8 cellular contexts compared by ENCODE assay signal in genomic region chr17:50397919-50398285, GRCh38. TPM values are rescaled to one million over a fixed set of nuclear protein-coding genes. Genes with fewer than 3 reads are reported as not detected.
DNase-seq lines count a peak whose midpoint lies in the region; ATAC-seq and TF ChIP-seq lines count a peak whose summit lies in the region.

No MANE protein-coding gene starts in this region.

- ATAC-seq in GM23338 (peak; percentile 54), sciatic nerve (peak; percentile 4)

- BruUV-seq in OCI-LY7 (replicated peaks; lab: Mats Ljungman, UMichigan), result no TSS peak

- H3K9me2 ChIP-seq in GM23338 (ENCODE audit: insufficient read depth), result no peaks in the 10 kb centered on the region
- H3K9me2 ChIP-seq in OCI-LY7 (ENCODE audit: insufficient read depth, low read length), result no peaks in the 10 kb centered on the region

- intact Hi-C loops in OCI-LY7 (cut with micrococcal nuclease; ENCODE audit: unreplicated experiment), result loop anchor here (1.0 to 2.0 kb wide), 2 partner anchors 26 to 81 kb away; partner anchors contain the start of gene RSAD1
- intact Hi-C loops in esophagus muscularis mucosa (cut with DNase I), result no loop called here
- intact Hi-C loops in sciatic nerve (cut with DNase I), result no loop called here

- peaks cover 16% of the 10 kb centered on the region; the same call in 1 of the 3 replicates for H3K9me3 Mint-ChIP-seq in GM23338

- no peak overlapping the region for H3K27ac Mint-ChIP-seq in GM23338

- POLR2A ChIA-PET in OCI-LY7 (lab: Charles Lee), result interaction anchor here (0.6 to 3.6 kb wide), 7 partner anchors 24 to 959 kb away, joined by 3 to 33 read pairs (median 6); partner anchors contain the start of genes ACSF2, EME1 and MRPL27

- no peaks in the 10 kb centered on the region for H3F3A ChIP-seq in GM23338 (replicated peaks; ENCODE audit: low read depth)

- H3K4me3 ChIP-seq in GM23338 (peak overlapping the region; percentile 98), OCI-LY7 (ENCODE audit: low read depth, low read length, poor library complexity, severe bottlenecking) (peak overlapping the region; percentile 84), esophagus muscularis mucosa (peak overlapping the region; percentile 81 to 87 (median 84))

- H4K20me1 ChIP-seq in GM23338 (replicated peaks; ENCODE audit: insufficient read depth) (peaks cover 27% of the 10 kb centered on the region), OCI-LY7 (ENCODE audit: insufficient read depth, low read length) (peaks cover 14% of the 10 kb centered on the region; the same call in 1 of the 2 replicates)

- TF ChIP-seq CTCF in GM23338 (conservative IDR thresholded peaks at IDR 0.05; ENCODE audit: low read depth in 2 of 2) (no peak), OCI-LY7 (conservative IDR thresholded peaks at IDR 0.05; ENCODE audit: low read length) (no peak), esophagus muscularis mucosa (IDR thresholded peaks at IDR 0.05) (no peak)

- TF ChIP-seq EP300 in esophagus muscularis mucosa (IDR thresholded peaks at IDR 0.05), result no peak

- peaks cover 14% of the 10 kb centered on the region for H3K36me3 ChIP-seq in GM23338 (ENCODE audit: insufficient read depth)
- peaks cover 26% of the 10 kb centered on the region for H3K36me3 ChIP-seq in OCI-LY7 (ENCODE audit: insufficient read depth, low read length)
- peaks cover 16 to 26% (median 22%) of the 10 kb centered on the region in 4 donors for H3K36me3 ChIP-seq in esophagus muscularis mucosa

- H3K4me1 ChIP-seq in GM23338 (ENCODE audit: insufficient read depth) (peaks cover 5% of the 10 kb centered on the region), OCI-LY7 (ENCODE audit: insufficient read depth, low read length, poor library complexity, severe bottlenecking) (peaks cover 18% of the 10 kb centered on the region), esophagus muscularis mucosa (peaks cover 19 to 36% (median 30%) of the 10 kb centered on the region in 4 donors)

- H3K4me2 ChIP-seq in GM23338 (peak overlapping the region; percentile 79), OCI-LY7 (ENCODE audit: low read length) (peak overlapping the region; percentile 63)

- H3K9me3 ChIP-seq in OCI-LY7 (ENCODE audit: low read length), result no peaks in the 10 kb centered on the region
- H3K9me3 ChIP-seq in esophagus muscularis mucosa, result no peaks in the 10 kb centered on the region

- DNase-seq in GM23338 (ENCODE audit: low spot score), result peak; percentile 46
- DNase-seq in OCI-LY7 (ENCODE audit: low spot score), result no peak
- no peak for DNase-seq in esophagus muscularis mucosa (ENCODE audit: extremely low spot score)
- no peak for DNase-seq in sciatic nerve (ENCODE audit: low spot score)
- DNase-seq in stimulated activated CD4-positive, alpha-beta T cell treated with anti-CD3 and anti-CD28 coated beads, Interleukin-4, amount 100 ng/mL, for 24 hours, result no peak
- no peak for DNase-seq in stimulated activated CD4-positive, alpha-beta T cell treated with anti-CD3 and anti-CD28 coated beads, Interleukin-1b, Interleukin-23, amount 100 ng/mL, for 48 hours
- DNase-seq in stimulated activated CD4-positive, alpha-beta T cell treated with anti-CD3 and anti-CD28 coated beads, Interleukin-15, amount 100 ng/mL, for 24 hours, result no peak
- no peak for DNase-seq in effector CD8-positive, alpha-beta T cell (lab: John Stamatoyannopoulos, UW)

- CTCF ChIA-PET in OCI-LY7 (lab: Charles Lee; ENCODE audit: unreplicated experiment), result interaction anchor here (0.6 to 1.8 kb wide), 8 partner anchors 23 to 86 kb away, joined by 3 to 7 read pairs (median 4); partner anchors contain the start of genes EME1 and RSAD1

- 53% methylated on average over 9 of the region's 9 CpGs for WGBS in esophagus muscularis mucosa

- TF ChIP-seq POLR2A in esophagus muscularis mucosa (IDR thresholded peaks at IDR 0.05; ENCODE audit: low read depth), result no peak

- H3K79me2 ChIP-seq in GM23338 (replicated peaks; ENCODE audit: insufficient read depth) (peaks cover 25% of the 10 kb centered on the region), OCI-LY7 (ENCODE audit: insufficient read depth, low read depth, low read length) (peaks cover 30% of the 10 kb centered on the region)

- H2AFZ ChIP-seq in GM23338 (peak overlapping the region; percentile 99), OCI-LY7 (ENCODE audit: low read length) (peak overlapping the region; percentile 86)

- H3K27me3 Mint-ChIP-seq in GM23338 (ENCODE audit: insufficient read depth, low read depth, poor library complexity), result peaks cover 6% of the 10 kb centered on the region

- peak overlapping the region; percentile 87 for H3K4me3 Mint-ChIP-seq in GM23338

- H3K27ac ChIP-seq in GM23338 (ENCODE audit: low read depth), result no peak overlapping the region
- H3K27ac ChIP-seq in OCI-LY7 (ENCODE audit: low read depth, low read length, poor library complexity, severe bottlenecking), result no peak overlapping the region
- peak overlapping the region in 2 of 4 donors; percentile 74 to 86 for H3K27ac ChIP-seq in esophagus muscularis mucosa (replicated peaks in 1 of 4)

- H3K36me3 Mint-ChIP-seq in GM23338 (ENCODE audit: low read depth), result peaks cover 23% of the 10 kb centered on the region

- no peaks in the 10 kb centered on the region for H3K27me3 ChIP-seq in GM23338 (ENCODE audit: insufficient read depth)
- H3K27me3 ChIP-seq in esophagus muscularis mucosa, result no peaks in the 10 kb centered on the region

- H3K4me1 Mint-ChIP-seq in GM23338, result peaks cover 14% of the 10 kb centered on the region

TF ChIP-seq in GM23338, 12 proteins besides CTCF, POLR2A, EP300 and RAD21 (continues in another document):
- TF ChIP-seq JUNB (IDR thresholded peaks at IDR 0.05; ENCODE audit: unreplicated experiment) (no peak), ZNF331 (CRISPR knock-in tag; IDR thresholded peaks at IDR 0.05; ENCODE audit: low read depth) (no peak), ETS1 (IDR thresholded peaks at IDR 0.05) (no peak), EZH2phosphoT487 (IDR thresholded peaks at IDR 0.05; ENCODE audit: unreplicated experiment) (no peak), ZNF114 (CRISPR knock-in tag; IDR thresholded peaks at IDR 0.05) (no peak), CREB1 (CRISPR knock-in tag; IDR thresholded peaks at IDR 0.05; ENCODE audit: low read depth) (no peak), STAT1 (IDR thresholded peaks at IDR 0.05; ENCODE audit: unreplicated experiment) (no peak), NANOG (IDR thresholded peaks at IDR 0.05; ENCODE audit: borderline replicate concordance) (no peak)

RNA-seq across cellular contexts. Expression of gene LRRC59, which starts 0.6 kb away (rescaled TPM):
- total RNA-seq in GM23338 (2014; rRNA removed; shearing (Covaris generic)), result 109 and 124 TPM in 2 replicates
- polyA plus RNA-seq in GM23338 (2016; fragmentation: Nextera tagmentation; extraction: Ambion mirVana), result 46.4 and 47.1 TPM in 2 replicates
- 81.9 and 87.4 TPM in 2 replicates for total RNA-seq in OCI-LY7 (2014; rRNA removed; shearing (Covaris generic))
- total RNA-seq in OCI-LY7 (2022), result 111 and 125 TPM in 2 replicates
- total RNA-seq in esophagus muscularis mucosa, result 10 to 100 TPM; 41.1 to 68.1 (median 62.1) TPM
- 33.6 TPM for total RNA-seq in sciatic nerve

RNA-seq across cellular contexts. Expression of gene EME1, which starts 24.9 kb away (rescaled TPM):
- 5.9 and 15.9 TPM in 2 replicates for total RNA-seq in GM23338 (2014; rRNA removed; shearing (Covaris generic))
- polyA plus RNA-seq in GM23338 (2016; fragmentation: Nextera tagmentation; extraction: Ambion mirVana), result 14.4 and 14.7 TPM in 2 replicates
- 25.2 and 34.0 TPM in 2 replicates for total RNA-seq in OCI-LY7 (2014; rRNA removed; shearing (Covaris generic))
- total RNA-seq in OCI-LY7 (2022) (34.2 and 38.2 TPM in 2 replicates), esophagus muscularis mucosa (not detected), sciatic nerve (1.5 TPM)

RNA-seq across cellular contexts. Expression of gene MRPL27, which starts 24.9 kb away (rescaled TPM):
- 74.3 and 98.5 TPM in 2 replicates for total RNA-seq in GM23338 (2014; rRNA removed; shearing (Covaris generic))
- 226 and 227 TPM in 2 replicates for polyA plus RNA-seq in GM23338 (2016; fragmentation: Nextera tagmentation; extraction: Ambion mirVana)
- total RNA-seq in OCI-LY7 (2014; rRNA removed; shearing (Covaris generic)), result 80.2 and 85.1 TPM in 2 replicates
- total RNA-seq in OCI-LY7 (2022) (63.9 and 68.8 TPM in 2 replicates), esophagus muscularis mucosa (10 to 100 TPM; 33.6 to 58.8 (median 48.1) TPM), sciatic nerve (41.2 TPM)

RNA-seq across cellular contexts. Expression of gene ACSF2, which starts 28.1 kb away (rescaled TPM):
- total RNA-seq in GM23338 (2014; rRNA removed; shearing (Covaris generic)), result 12.4 and 12.8 TPM in 2 replicates
- polyA plus RNA-seq in GM23338 (2016; fragmentation: Nextera tagmentation; extraction: Ambion mirVana), result 6.9 and 7.5 TPM in 2 replicates
- 38.6 and 48.1 TPM in 2 replicates for total RNA-seq in OCI-LY7 (2014; rRNA removed; shearing (Covaris generic))
- total RNA-seq in OCI-LY7 (2022), result 42.7 and 48.2 TPM in 2 replicates
- 1 to 10 TPM; 6.0 to 9.6 (median 8.1) TPM for total RNA-seq in esophagus muscularis mucosa
- 37.8 TPM for total RNA-seq in sciatic nerve

RNA-seq across cellular contexts. Expression of gene XYLT2, which starts 52.0 kb away (rescaled TPM):
- 32.8 and 44.9 TPM in 2 replicates for total RNA-seq in GM23338 (2014; rRNA removed; shearing (Covaris generic))
- polyA plus RNA-seq in GM23338 (2016; fragmentation: Nextera tagmentation; extraction: Ambion mirVana), result 14.0 and 14.2 TPM in 2 replicates
- total RNA-seq in OCI-LY7 (2014; rRNA removed; shearing (Covaris generic)), result 22.4 and 22.5 TPM in 2 replicates
- total RNA-seq in OCI-LY7 (2022) (20.9 and 25.5 TPM in 2 replicates), esophagus muscularis mucosa (10 to 100 TPM; 12.8 to 29.8 (median 26.0) TPM), sciatic nerve (20.0 TPM)
